In the genomic region with DNA sequence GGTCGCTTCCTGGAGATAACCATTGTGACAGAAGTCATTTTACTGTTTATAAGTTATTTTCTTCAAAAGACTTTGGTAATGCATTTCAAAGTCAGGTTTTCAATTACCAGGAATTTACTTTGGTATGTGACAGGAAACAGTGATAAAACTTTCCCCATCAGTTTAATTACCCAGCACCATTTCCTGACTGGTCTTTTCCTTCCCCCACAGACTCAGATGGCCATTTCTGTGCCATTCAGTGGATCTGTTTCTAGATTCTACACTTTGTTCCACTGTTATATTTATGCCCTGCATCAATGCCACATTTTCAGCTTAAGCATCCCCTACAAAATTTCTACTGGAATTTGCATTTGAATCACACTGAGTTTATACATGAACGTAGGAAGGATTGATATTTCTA, we compare ENCODE assay signal across 24 cellular contexts. TPM values are rescaled to one million over a fixed set of nuclear protein-coding genes. Genes with fewer than 3 reads are reported as not detected.
A peak's percentile ranks its signal among the peaks of the same experiment; 100 is the strongest.
DNase-seq lines count a peak whose midpoint lies in the region; ATAC-seq and TF ChIP-seq lines count a peak whose summit lies in the region.
"Had no signal": no experiment of that assay in that cellular context is flagged by ENCODE, and none has a peak within 500 bp of the region (broad histone marks: within the 10 kb centered on the region; RNA-seq: fewer than 3 reads in every experiment).

No MANE protein-coding gene starts in this region.

- no peak for TF ChIP-seq EP300 in gastroesophageal sphincter (IDR thresholded peaks at IDR 0.05)

- WGBS in gastroesophageal sphincter (ENCODE audit: low coverage in 1 of 2), 2 donors, result 81 to 94% methylated on average over 2 of the region's 2 CpGs

- TF ChIP-seq CTCF in HFFc6 (IDR thresholded peaks at IDR 0.05) (no peak), gastroesophageal sphincter (IDR thresholded peaks at IDR 0.05) (no peak)

- peaks cover 10 to 37% (median 23%) of the 10 kb centered on the region in 11 experiments; a peak in 19 of 22 replicates for H3K36me3 ChIP-seq in BLaER1 treated with 17β-estradiol and CSF1 and Interleukin-3, amounts not matched to agents 10 nM and 100 nM
- H3K36me3 ChIP-seq in gastroesophageal sphincter, result no peaks in the 10 kb centered on the region
- H3K36me3 ChIP-seq: breast epithelium, esophagus muscularis mucosa, ovary, suprapubic skin, vagina had no signal

- H3K36me3 Mint-ChIP-seq in HFFc6 (ENCODE audit: low read depth), result peaks cover 49% of the 10 kb centered on the region
- H3K36me3 Mint-ChIP-seq in activated naive CD8-positive, alpha-beta T cell, result peaks cover 3% of the 10 kb centered on the region

- H3K4me3 ChIP-seq in BLaER1 treated with 17β-estradiol and CSF1 and Interleukin-3, amounts not matched to agents 10 nM and 100 nM, result no peak overlapping the region
- H3K4me3 ChIP-seq in gastroesophageal sphincter, result no peak overlapping the region
- H3K4me3 ChIP-seq: breast epithelium, dorsolateral prefrontal cortex, esophagus muscularis mucosa, ovary, suprapubic skin, vagina had no signal

- H3K4me3 Mint-ChIP-seq in HFFc6, result 0 out of 2 replicates have a peak overlapping the region, but pooled peaks have one; percentile 18
- H3K4me3 Mint-ChIP-seq in activated naive CD8-positive, alpha-beta T cell, result peak overlapping the region; percentile 40

- H3K27me3 Mint-ChIP-seq in HFFc6 (ENCODE audit: insufficient read depth), result peaks cover 3% of the 10 kb centered on the region
- H3K27me3 Mint-ChIP-seq in activated naive CD8-positive, alpha-beta T cell, result no peaks in the 10 kb centered on the region

- H3K4me2 ChIP-seq in BLaER1 treated with 17β-estradiol and CSF1 and Interleukin-3, amounts not matched to agents 10 nM and 100 nM, result peak overlapping the region; percentile 30 to 90 (median 81); a peak in 21 of 22 replicates

- H3K9me3 ChIP-seq in BLaER1 treated with 17β-estradiol and CSF1 and Interleukin-3, amounts not matched to agents 10 nM and 100 nM (replicated peaks in 1 of 11), result no peaks in the 10 kb centered on the region
- H3K9me3 ChIP-seq in gastroesophageal sphincter, result no peaks in the 10 kb centered on the region
- H3K9me3 ChIP-seq: breast epithelium, Caco-2, esophagus muscularis mucosa, ovary, suprapubic skin, vagina had no signal

- H3K27ac ChIP-seq in BLaER1 treated with 17β-estradiol and CSF1 and Interleukin-3, amounts not matched to agents 10 nM and 100 nM, result peak overlapping the region in 1 of 11 experiments; percentile 24; a peak in 2 of 22 replicates
- H3K27ac ChIP-seq in gastroesophageal sphincter, result no peak overlapping the region
- H3K27ac ChIP-seq: ovary, suprapubic skin, vagina had no signal

- no peak for TF ChIP-seq POLR2A in gastroesophageal sphincter (IDR thresholded peaks at IDR 0.05)

- H3K4me1 ChIP-seq in BLaER1 treated with 17β-estradiol and CSF1 and Interleukin-3, amounts not matched to agents 10 nM and 100 nM, result peaks cover 72 to 88% (median 81%) of the 10 kb centered on the region in 10 experiments
- peaks cover 0 to 98% (median 20%) of the 10 kb centered on the region in 3 donors for H3K4me1 ChIP-seq in gastroesophageal sphincter

- H4K20me1 ChIP-seq in BLaER1 treated with 17β-estradiol and CSF1 and Interleukin-3, amounts not matched to agents 10 nM and 100 nM, result peaks cover 13 to 95% (median 53%) of the 10 kb centered on the region in 11 experiments; a peak in 18 of 22 replicates

- no peak for ATAC-seq in gastroesophageal sphincter
- ATAC-seq in HG03460 (IDR thresholded peaks at IDR 0.05; ENCODE audit: unreplicated experiment), result no peak
- ATAC-seq: activated CD4-positive, CD25-positive, alpha-beta regulatory T cell treated with anti-CD3 and anti-CD28 coated beads, Interleukin-2, amount 50 U/mL, for 24 hours had no signal

- H3K4me1 Mint-ChIP-seq in HFFc6 (ENCODE audit: low read depth), result peaks cover 99% of the 10 kb centered on the region
- peaks cover 34% of the 10 kb centered on the region for H3K4me1 Mint-ChIP-seq in activated naive CD8-positive, alpha-beta T cell (ENCODE audit: low read depth)

- H3K27ac Mint-ChIP-seq in HFFc6, result peak overlapping the region; percentile 67
- no peak overlapping the region for H3K27ac Mint-ChIP-seq in activated naive CD8-positive, alpha-beta T cell

- H3K27me3 ChIP-seq in BLaER1 treated with 17β-estradiol and CSF1 and Interleukin-3, amounts not matched to agents 10 nM and 100 nM, result no peaks in the 10 kb centered on the region
- H3K27me3 ChIP-seq in gastroesophageal sphincter, result no peaks in the 10 kb centered on the region
- H3K27me3 ChIP-seq: breast epithelium, dorsolateral prefrontal cortex, esophagus muscularis mucosa, ovary, suprapubic skin, vagina had no signal

- DNase-seq in HFFc6, result no peak
- peak; percentile 60 to 61 for DNase-seq in lung microvascular endothelial cell (ENCODE audit: low read depth in 2 of 2)
- DNase-seq in dedifferentiated amniotic fluid mesenchymal stem cell (ENCODE audit: extremely low spot score), result no peak
- no peak for DNase-seq in NCI-H446 treated with DMSO at 0.1 percent for 48 hours (lab: John Stamatoyannopoulos, UW)
- DNase-seq: activated CD8-positive, alpha-beta memory T cell treated with anti-CD3 and anti-CD28 coated beads, Interleukin-2, amount 50 U/mL, for 4 hours; activated naive CD4-positive, alpha-beta T cell treated with anti-CD3 and anti-CD28 coated beads, Interleukin-2, amount 50 U/mL, for 16 hours; Caco-2; NCI-H146; NCI-H748 treated with DMSO at 0.1 percent for 48 hours; ovary; SHP77 treated with DMSO at 0.1 percent for 48 hours had no signal

- no peak overlapping the region for H3K9ac ChIP-seq in BLaER1 treated with 17β-estradiol and CSF1 and Interleukin-3, amounts not matched to agents 10 nM and 100 nM

- H3K9me3 Mint-ChIP-seq in HFFc6, result no peaks in the 10 kb centered on the region
- H3K9me3 Mint-ChIP-seq in activated naive CD8-positive, alpha-beta T cell (ENCODE audit: low read depth), result no peaks in the 10 kb centered on the region

RNA-seq across cellular contexts. Expression of a gene that starts 16.3 kb away (rescaled TPM):
- total RNA-seq in HFFc6 (2021; fragmentation: NEBNext Ultra II Directional; extraction: Animal tissue kit (Norgen Biotek cat#: 25700)), result 100 to 1,000 TPM; 273 to 331 (median 317) TPM
- total RNA-seq in lung microvascular endothelial cell (49.9 and 61.5 TPM in 2 replicates), gastroesophageal sphincter (10 to 100 TPM; 61.2 to 89.8 (median 64.7) TPM)

RNA-seq across cellular contexts. Expression of a gene that starts 34.0 kb away (rescaled TPM):
- total RNA-seq in HFFc6 (2021; fragmentation: NEBNext Ultra II Directional; extraction: Animal tissue kit (Norgen Biotek cat#: 25700)), result not detected
- total RNA-seq in lung microvascular endothelial cell (not detected in 2 replicates), gastroesophageal sphincter (not detected)
- total RNA-seq: breast epithelium, dorsolateral prefrontal cortex, esophagus muscularis mucosa, liver, MCF 10A, ovary, sciatic nerve, suprapubic skin, vagina had no signal

Comparison
In these comparisons a context has a peak if more than half of its experiments do, and no peak if none do; other contexts are left out.
1. DNase-seq: peak in lung microvascular endothelial cell (2 of 2); none in HFFc6 (single experiment), dedifferentiated amniotic fluid mesenchymal stem cell (single experiment) and NCI-H446 treated with DMSO at 0.1 percent for 48 hours (single experiment).